ENCODE assay signal across 9 cellular contexts in genomic region chr13:98508280-98509074, GRCh38.
DNase-seq lines count a peak whose midpoint lies in the region; ATAC-seq, FAIRE-seq and TF ChIP-seq lines count a peak whose summit lies in the region.
"Had no signal": no experiment of that assay in that cellular context is flagged by ENCODE, and none has a peak within 500 bp of the region (broad histone marks: within the 10 kb centered on the region; RNA-seq: fewer than 3 reads in every experiment).

No MANE protein-coding gene starts in this region.

- H3K4me3 ChIP-seq in fibroblast of mammary gland (ENCODE audit: control insufficient read depth, low read depth, low read length) (no peak overlapping the region), skeletal muscle tissue (ENCODE audit: low read length in 3 of 3) (no peak overlapping the region)

- no peak for DNase-seq in H54 (ENCODE audit: insufficient read length, low spot score)
- no peak for DNase-seq in T-cell
- DNase-seq in fibroblast of mammary gland (ENCODE audit: low read depth), result peak; percentile 80
- DNase-seq in T-helper 2 cell, result no peak
- DNase-seq in D721Med (ENCODE audit: insufficient read length, low spot score), result no peak
- no peak for DNase-seq in NCI-H524 (lab: John Stamatoyannopoulos, UW)
- DNase-seq: NCI-H1092 had no signal

- H3K36me3 ChIP-seq in skeletal muscle tissue (ENCODE audit: control insufficient read depth in 3 of 3, insufficient read depth in 3 of 3, low read length in 3 of 3), result no peaks in the 10 kb centered on the region

- H3K9ac ChIP-seq in skeletal muscle tissue (ENCODE audit: low read depth in 1 of 3, low read length in 3 of 3), result no peak overlapping the region

- peaks cover 30% of the 10 kb centered on the region for H3K36me3 Mint-ChIP-seq in T-cell

- CTCF ChIA-PET in T-cell (lab: Charles Lee), result interaction anchor here in 1 of 2 donors (0.7 to 1.5 kb wide), 4 partner anchors 9 to 63 kb away, joined by 4 to 5 read pairs (median 4); no protein-coding TSS in a partner anchor

- H3K9me3 ChIP-seq in skeletal muscle tissue (ENCODE audit: control insufficient read depth in 3 of 3, low read length in 3 of 3), result no peaks in the 10 kb centered on the region

- peak; percentile 6 for FAIRE-seq in H54 (lab: Jason Lieb, UNC)
- no peak for FAIRE-seq in D721Med (lab: Jason Lieb, UNC)

- H3K9me3 Mint-ChIP-seq in T-cell, result no peaks in the 10 kb centered on the region

- H3K27ac ChIP-seq in skeletal muscle tissue (ENCODE audit: low read depth, low read length), result peak overlapping the region; percentile 59

- TF ChIP-seq CTCF in fibroblast of mammary gland (conservative IDR thresholded peaks at IDR 0.05; ENCODE audit: control insufficient read depth, insufficient read depth, low read depth, low read length), result no peak
- no peak for TF ChIP-seq CTCF in D721Med (IDR thresholded peaks at IDR 0.05; ENCODE audit: insufficient read depth, missing control alignments)

- TF ChIP-seq POLR2A in H54 (IDR thresholded peaks at IDR 0.05; ENCODE audit: low read depth, low read length), result no peak

- H3K27me3 ChIP-seq in skeletal muscle tissue (ENCODE audit: control insufficient read depth in 3 of 3, insufficient read depth in 3 of 3, low read length in 3 of 3), result no peaks in the 10 kb centered on the region

- peaks cover 80 to 97% (median 97%) of the 10 kb centered on the region in 3 donors for H3K4me1 Mint-ChIP-seq in T-cell

- H3K4me1 ChIP-seq in skeletal muscle tissue (ENCODE audit: control insufficient read depth in 3 of 3, insufficient read depth in 3 of 3, low read length in 3 of 3), result peaks cover 45 to 58% (median 47%) of the 10 kb centered on the region in 3 donors

- ATAC-seq in T-cell (replicated peaks in 1 of 4) (no peak), HG03442 (IDR thresholded peaks at IDR 0.05; ENCODE audit: unreplicated experiment) (no peak)

- POLR2A ChIA-PET in T-cell (lab: Charles Lee), result interaction anchor here in 1 of 2 donors (0.6 to 1.1 kb wide), 2 partner anchors 8 to 26 kb away, joined by 3 read pairs; no protein-coding TSS in a partner anchor

- no peak overlapping the region for H3K4me3 Mint-ChIP-seq in T-cell

- H3K27me3 Mint-ChIP-seq in T-cell, result no peaks in the 10 kb centered on the region

- peak overlapping the region; percentile 84 to 90 for H3K27ac Mint-ChIP-seq in T-cell
